15 cellular contexts compared by ENCODE assay signal in genomic region chr5:14920121-14920520, GRCh38. TPM values are rescaled to one million over a fixed set of nuclear protein-coding genes. Genes with fewer than 3 reads are reported as not detected.
DNase-seq lines count a peak whose midpoint lies in the region; TF ChIP-seq lines count a peak whose summit lies in the region.
"Had no signal": no experiment of that assay in that cellular context is flagged by ENCODE, and none has a peak within 500 bp of the region (broad histone marks: within the 10 kb centered on the region; RNA-seq: fewer than 3 reads in every experiment).

No MANE protein-coding gene starts in this region.

- H3K27me3 ChIP-seq in testis: no peaks in the 10 kb centered on the region
- H3K27me3 ChIP-seq in brain microvascular endothelial cell (replicated peaks): no peaks in the 10 kb centered on the region
- H3K27me3 ChIP-seq: BLaER1 treated with 17β-estradiol and CSF1 and Interleukin-3, amounts not matched to agents 10 nM and 100 nM had no signal

- H3K36me3 Mint-ChIP-seq in activated CD4-positive, alpha-beta T cell treated with anti-CD3 and anti-CD28 coated beads, Interleukin-2, amount 10 ng/mL, durations not matched to agents 24 days and 14 days (ENCODE audit: low read depth): no peaks in the 10 kb centered on the region
- H3K36me3 Mint-ChIP-seq in stimulated activated naive CD8-positive, alpha-beta T cell treated with anti-CD3 and anti-CD28 coated beads, Interleukin-15, Interleukin-2, amounts not matched to agents 100 ng/mL and 50 ng/mL, for 24 hours (ENCODE audit: low read depth): no peaks in the 10 kb centered on the region

- H3K27ac Mint-ChIP-seq in activated CD4-positive, alpha-beta T cell treated with anti-CD3 and anti-CD28 coated beads, Interleukin-2, amount 10 ng/mL, durations not matched to agents 24 days and 14 days: peak overlapping the region; percentile 65
- H3K27ac Mint-ChIP-seq in stimulated activated naive CD8-positive, alpha-beta T cell treated with anti-CD3 and anti-CD28 coated beads, Interleukin-15, Interleukin-2, amounts not matched to agents 100 ng/mL and 50 ng/mL, for 24 hours: peak overlapping the region; percentile 12

- TF ChIP-seq POLR2A in testis (IDR thresholded peaks at IDR 0.05): no peak

- H3K27me3 Mint-ChIP-seq in activated CD4-positive, alpha-beta T cell treated with anti-CD3 and anti-CD28 coated beads, Interleukin-2, amount 10 ng/mL, durations not matched to agents 24 days and 14 days: no peaks in the 10 kb centered on the region
- peaks cover 3% of the 10 kb centered on the region for H3K27me3 Mint-ChIP-seq in stimulated activated naive CD8-positive, alpha-beta T cell treated with anti-CD3 and anti-CD28 coated beads, Interleukin-15, Interleukin-2, amounts not matched to agents 100 ng/mL and 50 ng/mL, for 24 hours

- in situ Hi-C loops in brain microvascular endothelial cell (cut with HindIII; ENCODE audit: low pct_ligation_motif_present, low sequenced_read_pairs): no loop called here

- no peak for DNase-seq in activated CD4-positive, alpha-beta T cell treated with anti-CD3 and anti-CD28 coated beads, Interleukin-2, amount 10 ng/mL, durations not matched to agents 24 days and 14 days
- no peak for DNase-seq in activated CD4-positive, alpha-beta T cell treated with anti-CD3 and anti-CD28 coated beads for 1 hour
- peak; percentile 74 for DNase-seq in M059J (ENCODE audit: low read depth)
- DNase-seq in amniotic epithelial cell (ENCODE audit: low read depth): peak; percentile 21
- DNase-seq in testis: no peak
- DNase-seq in brain microvascular endothelial cell: no peak
- no peak for DNase-seq in NCI-H2227 treated with DMSO at 0.1 percent for 48 hours (lab: John Stamatoyannopoulos, UW)
- DNase-seq: NCI-H1092, NCI-H1694, NCI-H2107, NCI-H345, NCI-H526 treated with DMSO at 0.1 percent for 48 hours had no signal

- H3K4me3 ChIP-seq in testis: no peak overlapping the region
- no peak overlapping the region for H3K4me3 ChIP-seq in brain microvascular endothelial cell (ENCODE audit: low read depth, low read length)
- H3K4me3 ChIP-seq: BLaER1 treated with 17β-estradiol and CSF1 and Interleukin-3, amounts not matched to agents 10 nM and 100 nM; K562 had no signal

- intact Hi-C loops in activated CD4-positive, alpha-beta T cell treated with anti-CD3 and anti-CD28 coated beads, Interleukin-2, amount 10 ng/mL, durations not matched to agents 24 days and 14 days (cut with micrococcal nuclease): loop anchor here (10.0 kb wide), 1 partner anchor 505 kb away; no protein-coding TSS in a partner anchor
- intact Hi-C loops in testis (cut with DNase I; ENCODE audit: low total_unique reads): no loop called here

- H3K4me3 Mint-ChIP-seq in activated CD4-positive, alpha-beta T cell treated with anti-CD3 and anti-CD28 coated beads, Interleukin-2, amount 10 ng/mL, durations not matched to agents 24 days and 14 days: no peak overlapping the region
- no peak overlapping the region for H3K4me3 Mint-ChIP-seq in stimulated activated naive CD8-positive, alpha-beta T cell treated with anti-CD3 and anti-CD28 coated beads, Interleukin-15, Interleukin-2, amounts not matched to agents 100 ng/mL and 50 ng/mL, for 24 hours

- H3K4me1 Mint-ChIP-seq in activated CD4-positive, alpha-beta T cell treated with anti-CD3 and anti-CD28 coated beads, Interleukin-2, amount 10 ng/mL, durations not matched to agents 24 days and 14 days: peaks cover 35% of the 10 kb centered on the region
- H3K4me1 Mint-ChIP-seq in stimulated activated naive CD8-positive, alpha-beta T cell treated with anti-CD3 and anti-CD28 coated beads, Interleukin-15, Interleukin-2, amounts not matched to agents 100 ng/mL and 50 ng/mL, for 24 hours (ENCODE audit: low read depth): peaks cover 57% of the 10 kb centered on the region

- no peaks in the 10 kb centered on the region for H3K9me3 ChIP-seq in testis

- 87 to 93% methylated on average over 3 of the region's 3 CpGs for WGBS in testis, 2 donors

- TF ChIP-seq CTCF in testis (IDR thresholded peaks at IDR 0.05): no peak
- TF ChIP-seq CTCF in brain microvascular endothelial cell (IDR thresholded peaks at IDR 0.05; ENCODE audit: low read depth, low read length, missing control alignments): no peak

- no peaks in the 10 kb centered on the region for H3K9me3 Mint-ChIP-seq in activated CD4-positive, alpha-beta T cell treated with anti-CD3 and anti-CD28 coated beads, Interleukin-2, amount 10 ng/mL, durations not matched to agents 24 days and 14 days
- H3K9me3 Mint-ChIP-seq in stimulated activated naive CD8-positive, alpha-beta T cell treated with anti-CD3 and anti-CD28 coated beads, Interleukin-15, Interleukin-2, amounts not matched to agents 100 ng/mL and 50 ng/mL, for 24 hours: peaks cover 8% of the 10 kb centered on the region

- H3K27ac ChIP-seq in testis: no peak overlapping the region
- no peak overlapping the region for H3K27ac ChIP-seq in brain microvascular endothelial cell
- H3K27ac ChIP-seq: BLaER1 treated with 17β-estradiol and CSF1 and Interleukin-3, amounts not matched to agents 10 nM and 100 nM had no signal

- H3K36me3 ChIP-seq in testis (ENCODE audit: low read depth, missing control alignments) (no peaks in the 10 kb centered on the region), brain microvascular endothelial cell (replicated peaks) (no peaks in the 10 kb centered on the region)
- H3K36me3 ChIP-seq: BLaER1 treated with 17β-estradiol and CSF1 and Interleukin-3, amounts not matched to agents 10 nM and 100 nM had no signal

- no peaks in the 10 kb centered on the region for H3K4me1 ChIP-seq in testis

RNA-seq across cellular contexts. Expression of gene ANKH, which starts 48.5 kb away (rescaled TPM):
- 41.6 and 46.7 TPM in 2 replicates for total RNA-seq in activated CD4-positive, alpha-beta T cell treated with anti-CD3 and anti-CD28 coated beads, Interleukin-2, amount 10 ng/mL, durations not matched to agents 24 days and 14 days
- 5.4 and 20.8 TPM in 2 replicates for total RNA-seq in M059J (2014; rRNA removed; shearing (Covaris generic))
- total RNA-seq in testis: 10 to 100 TPM; 14.3 to 16.2 TPM
- 15.8 TPM for polyA plus RNA-seq in testis (ENCODE audit: insufficient read depth, low read depth, low replicate concordance)

Comparison
In these comparisons a context has a peak if more than half of its experiments do, and no peak if none do; other contexts are left out.
1. DNase-seq: peak in M059J (single experiment) and amniotic epithelial cell (single experiment); none in activated CD4-positive, alpha-beta T cell treated with anti-CD3 and anti-CD28 coated beads, Interleukin-2, amount 10 ng/mL, durations not matched to agents 24 days and 14 days (single experiment), activated CD4-positive, alpha-beta T cell treated with anti-CD3 and anti-CD28 coated beads for 1 hour (single experiment), testis (single experiment), brain microvascular endothelial cell (single experiment) and NCI-H2227 treated with DMSO at 0.1 percent for 48 hours (single experiment).